In genomic region chr11:44566559-44566949, GRCh38 we compare ENCODE assay signal across 11 cellular contexts. TPM values are rescaled to one million over a fixed set of nuclear protein-coding genes. Genes with fewer than 3 reads are reported as not detected.
A peak's percentile ranks its signal among the peaks of the same experiment; 100 is the strongest.
DNase-seq lines count a peak whose midpoint lies in the region; ATAC-seq, FAIRE-seq and TF ChIP-seq lines count a peak whose summit lies in the region.
"Had no signal": no experiment of that assay in that cellular context is flagged by ENCODE, and none has a peak within 500 bp of the region (broad histone marks: within the 10 kb centered on the region; RNA-seq: fewer than 3 reads in every experiment).

No MANE protein-coding gene starts in this region.

- TF ChIP-seq POLR2A in GM12878 (IDR thresholded peaks at IDR 0.05; ENCODE audit: low read depth, low read length) (no peak), H54 (IDR thresholded peaks at IDR 0.05; ENCODE audit: low read depth, low read length) (no peak)

- peaks cover 0 to 1% (median 0%) of the 10 kb centered on the region in 7 donors for H3K9me3 Mint-ChIP-seq in CD14-positive monocyte
- H3K9me3 Mint-ChIP-seq in naive B cell, result no peaks in the 10 kb centered on the region

- TF ChIP-seq EP300 in GM12878 (IDR thresholded peaks at IDR 0.05; ENCODE audit: borderline replicate concordance in 1 of 2, control insufficient read depth in 1 of 2, low read depth in 2 of 2, low read length in 2 of 2), result no peak

- peak overlapping the region; percentile 80 to 100 (median 88) for H3K27ac Mint-ChIP-seq in CD14-positive monocyte
- peak overlapping the region; percentile 24 to 98 (median 88) for H3K27ac Mint-ChIP-seq in naive B cell

- FAIRE-seq in GM12878 (lab: Jason Lieb, UNC) (no peak), H54 (lab: Jason Lieb, UNC) (no peak)
- FAIRE-seq: H1 had no signal

- TF ChIP-seq RAD21 in GM12878 (IDR thresholded peaks at IDR 0.05; ENCODE audit: insufficient read depth, low read depth, low read length), result no peak

- RAD21 ChIA-PET in GM12878 (lab: Charles Lee; ENCODE audit: unreplicated experiment), result interaction anchor here (4.5 to 6.8 kb wide), 2 partner anchors 33 to 46 kb away, joined by 70 to 76 read pairs; no protein-coding TSS in a partner anchor

- TF ChIP-seq CTCF in CD14-positive monocyte (IDR thresholded peaks at IDR 0.05) (no peak), GM12878 (IDR thresholded peaks at IDR 0.05 in 2 of 3, conservative IDR thresholded peaks at IDR 0.05 in 1 of 3; ENCODE audit: control insufficient read depth in 2 of 3, extremely low read depth in 1 of 3, insufficient read depth in 1 of 3, low read depth in 3 of 3, low read length in 3 of 3) (no peak)

- intact Hi-C loops in CD14-positive monocyte (cut with micrococcal nuclease), result loop anchor here in 1 of 2 donors (10.0 kb wide), 1 partner anchor 348 kb away; no protein-coding TSS in a partner anchor
- intact Hi-C loops in GM12878 (cut with micrococcal nuclease; ENCODE audit: unreplicated experiment), result loop anchor here (5.0 to 10.0 kb wide), 2 partner anchors 296 to 882 kb away; partner anchors contain the start of gene HSD17B12

- peak overlapping the region; percentile 83 for H3K27ac ChIP-seq in GM12878 (ENCODE audit: control insufficient read depth, insufficient read depth)

- 62% methylated on average over 1 of the region's 1 CpG for WGBS in GM12878 (ENCODE audit: insufficient coverage, insufficient replicate concordance, low lambda C conversion rate, missing lambda C conversion rate)

- peaks cover 0 to 3% of the 10 kb centered on the region in 2 experiments; a peak in 3 of 4 replicates for H3K36me3 ChIP-seq in GM12878 (ENCODE audit: control insufficient read depth in 2 of 2, insufficient read depth in 2 of 2, low read length in 1 of 2)

- DNase-seq in CD14-positive monocyte (ENCODE audit: low spot score) (no peak), GM12878 (ENCODE audit: low read depth, low spot score) (no peak), naive B cell (no peak), H54 (ENCODE audit: insufficient read length, low spot score) (no peak)
- peak; percentile 72 for DNase-seq in Jurkat, Clone E6-1 (ENCODE audit: low read depth, low spot score)
- DNase-seq: Kasumi-1 had no signal

- H3K4me2 ChIP-seq in GM12878 (ENCODE audit: control insufficient read depth, insufficient read depth), result peak overlapping the region; percentile 88

- in situ Hi-C loops in GM12878 (cut with MboI), result loop anchor here (5.0 kb wide), 1 partner anchor 41 kb away; no protein-coding TSS in a partner anchor

- H3K4me1 Mint-ChIP-seq in CD14-positive monocyte (peaks cover 68% of the 10 kb centered on the region), naive B cell (peaks cover 55 to 89% (median 78%) of the 10 kb centered on the region in 3 donors)

- H4K20me1 ChIP-seq in GM12878 (ENCODE audit: control insufficient read depth, insufficient read depth), result no peaks in the 10 kb centered on the region

- H3K36me3 Mint-ChIP-seq in CD14-positive monocyte, result peaks cover 12 to 27% of the 10 kb centered on the region in 2 donors
- peaks cover under 1 to 8% of the 10 kb centered on the region in 2 donors for H3K36me3 Mint-ChIP-seq in naive B cell

- POLR2A ChIA-PET in GM12878 (lab: Charles Lee), result interaction anchor here (2.3 to 23.1 kb wide), 4 partner anchors 8 to 46 kb away, joined by 14 to 434 read pairs (median 153); no protein-coding TSS in a partner anchor

- H3K4me3 Mint-ChIP-seq in CD14-positive monocyte, result peak overlapping the region; percentile 84 to 85
- peak overlapping the region; percentile 75 to 94 (median 92) for H3K4me3 Mint-ChIP-seq in naive B cell

- no peaks in the 10 kb centered on the region for H3K27me3 ChIP-seq in GM12878 (replicated peaks in 1 of 2; ENCODE audit: control insufficient read depth in 2 of 2, insufficient read depth in 2 of 2, low read length in 1 of 2)

- SMC1A ChIA-PET in GM12878 (lab: Charles Lee; ENCODE audit: uncharacterized antibody, unreplicated experiment), result interaction anchor here (0.8 to 14.0 kb wide), 6 partner anchors 9 to 47 kb away, joined by 3 to 433 read pairs (median 8); no protein-coding TSS in a partner anchor

- H3K27me3 Mint-ChIP-seq in CD14-positive monocyte (ENCODE audit: low read depth in 3 of 3) (peaks cover 3% of the 10 kb centered on the region in 3 donors), naive B cell (no peaks in the 10 kb centered on the region)

- H3K9ac ChIP-seq in GM12878 (ENCODE audit: control insufficient read depth, insufficient read depth, low read length), result peak overlapping the region; percentile 86

- no peaks in the 10 kb centered on the region for H3K9me3 ChIP-seq in GM12878 (replicated peaks; ENCODE audit: control insufficient read depth, insufficient read depth, low read length)

- no peak overlapping the region for H2AFZ ChIP-seq in GM12878 (ENCODE audit: control insufficient read depth, low read depth, low read length)

- BruUV-seq in GM12878 (replicated peaks; lab: Mats Ljungman, UMichigan), result no TSS peak

- H3K4me3 ChIP-seq in Jurkat, Clone E6-1 (ENCODE audit: low read length), result peak overlapping the region; percentile 95
- H3K4me3 ChIP-seq in GM12878, result peak overlapping the region; percentile 89

- ATAC-seq in GM12878 (no peak), naive B cell (ENCODE audit: low read depth in 2 of 2) (no peak), GM21515 (IDR thresholded peaks at IDR 0.05; ENCODE audit: unreplicated experiment) (no peak), GM21528 (IDR thresholded peaks at IDR 0.05; ENCODE audit: low FRiP score, unreplicated experiment) (no peak), HG02763 (IDR thresholded peaks at IDR 0.05; ENCODE audit: unreplicated experiment) (no peak)
- ATAC-seq: left lobe of liver had no signal

- CTCF ChIA-PET in GM12878 (lab: Yijun Ruan, JAX), result interaction anchor here (1.2 to 4.7 kb wide), 3 partner anchors 9 to 51 kb away, joined by 3 to 27 read pairs (median 17); no protein-coding TSS in a partner anchor

- peaks cover 35% of the 10 kb centered on the region for H3K4me1 ChIP-seq in GM12878 (ENCODE audit: control insufficient read depth, insufficient read depth, low read length)

- H3K79me2 ChIP-seq in GM12878 (ENCODE audit: control insufficient read depth, insufficient read depth, low read length), result peaks cover 61% of the 10 kb centered on the region

TF ChIP-seq in GM12878, 131 proteins besides CTCF, POLR2A, EP300 and RAD21 (continues in another document):
- no peak for TF ChIP-seq NFXL1 (IDR thresholded peaks at IDR 0.05; ENCODE audit: borderline replicate concordance)
- no peak for TF ChIP-seq CHD4 (IDR thresholded peaks at IDR 0.05)
- TF ChIP-seq SREBF1 (IDR thresholded peaks at IDR 0.05; ENCODE audit: low read length), result no peak
- TF ChIP-seq, protein P1, sequence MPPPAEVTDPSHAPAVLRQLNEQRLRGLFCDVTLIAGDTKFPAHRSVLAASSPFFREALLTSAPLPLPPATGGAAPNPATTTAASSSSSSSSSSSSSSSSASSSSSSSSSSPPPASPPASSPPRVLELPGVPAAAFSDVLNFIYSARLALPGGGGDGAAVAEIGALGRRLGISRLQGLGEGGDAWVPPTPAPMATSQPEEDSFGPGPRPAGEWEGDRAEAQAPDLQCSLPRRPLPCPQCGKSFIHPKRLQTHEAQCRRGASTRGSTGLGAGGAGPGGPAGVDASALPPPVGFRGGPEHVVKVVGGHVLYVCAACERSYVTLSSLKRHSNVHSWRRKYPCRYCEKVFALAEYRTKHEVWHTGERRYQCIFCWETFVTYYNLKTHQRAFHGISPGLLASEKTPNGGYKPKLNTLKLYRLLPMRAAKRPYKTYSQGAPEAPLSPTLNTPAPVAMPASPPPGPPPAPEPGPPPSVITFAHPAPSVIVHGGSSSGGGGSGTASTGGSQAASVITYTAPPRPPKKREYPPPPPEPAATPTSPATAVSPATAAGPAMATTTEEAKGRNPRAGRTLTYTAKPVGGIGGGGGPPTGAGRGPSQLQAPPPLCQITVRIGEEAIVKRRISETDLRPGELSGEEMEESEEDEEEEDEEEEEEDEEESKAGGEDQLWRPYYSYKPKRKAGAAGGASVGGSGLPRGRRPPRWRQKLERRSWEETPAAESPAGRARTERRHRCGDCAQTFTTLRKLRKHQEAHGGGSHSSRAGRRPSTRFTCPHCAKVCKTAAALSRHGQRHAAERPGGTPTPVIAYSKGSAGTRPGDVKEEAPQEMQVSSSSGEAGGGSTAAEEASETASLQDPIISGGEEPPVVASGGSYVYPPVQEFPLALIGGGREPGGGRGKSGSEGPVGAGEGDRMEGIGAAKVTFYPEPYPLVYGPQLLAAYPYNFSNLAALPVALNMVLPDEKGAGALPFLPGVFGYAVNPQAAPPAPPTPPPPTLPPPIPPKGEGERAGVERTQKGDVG (CRISPR knock-in tag; IDR thresholded peaks at IDR 0.05), result no peak

RNA-seq across cellular contexts. Expression of gene CD82, which starts 1.1 kb away (rescaled TPM):
- polyA plus RNA-seq in CD14-positive monocyte, result 10 to 100 TPM; 43.0 to 89.0 TPM
- polyA plus RNA-seq in Jurkat, Clone E6-1 (2012; ENCODE audit: insufficient read depth, insufficient read length), result 130 TPM
- total RNA-seq in GM12878 (2013; cell fraction: nucleolus; rRNA removed), result 202 and 214 TPM in 2 replicates
- total RNA-seq in GM12878 (2014; rRNA removed), result 60.0 and 69.4 TPM in 2 replicates
- total RNA-seq in GM12878 (2014; rRNA removed; fragmentation: Illumina TruSeq; extraction: Trizol), result 65.0 and 66.4 TPM in 2 replicates
- total RNA-seq in GM12878 (2021), result 166 and 178 TPM in 2 replicates
- 57.7 TPM for polyA plus RNA-seq in GM12878 (2011; ENCODE audit: low read depth)
- 94.5 and 176 TPM in 2 replicates for polyA plus RNA-seq in GM12878 (2011; rRNA removed)
- 223 and 282 TPM in 2 replicates for polyA plus RNA-seq in GM12878 (2011; cell fraction: cytosol; rRNA removed)
- 60.1 and 67.9 TPM in 2 replicates for polyA plus RNA-seq in GM12878 (2011; cell fraction: nucleus; rRNA removed)
- polyA plus RNA-seq in GM12878 (2012), result 108 and 130 TPM in 2 replicates
- 17.8 and 51.8 TPM in 2 replicates for polyA plus RNA-seq in GM12878 (2014; fragmentation: Illumina TruSeq; extraction: Trizol)
- polyA plus RNA-seq in GM12878 (2014; fragmentation: Nextera tagmentation; extraction: Ambion mirVana), result 1 to 10 TPM; 5.2 to 8.2 TPM
- 97.7 and 100 TPM in 2 replicates for polyA plus RNA-seq in GM12878 (2014; rRNA removed)
- 100 to 1,000 TPM; 159 to 180 TPM for polyA plus RNA-seq in GM12878 (2016; fragmentation: Nextera tagmentation; extraction: Ambion mirVana)
- 136 and 174 TPM in 2 replicates for polyA minus RNA-seq in GM12878 (2011; rRNA and poly(A)+ RNA removed)
- polyA minus RNA-seq in GM12878 (2011; cell fraction: cytosol; rRNA and poly(A)+ RNA removed), result 59.5 and 63.5 TPM in 2 replicates
- polyA minus RNA-seq in GM12878 (2011; cell fraction: nucleus; rRNA and poly(A)+ RNA removed), result 29.3 and 45.1 TPM in 2 replicates
- 100 to 1,000 TPM; 146 to 292 (median 225) TPM for polyA plus RNA-seq in naive B cell (ENCODE audit: low read depth in 6 of 6)
